Comparison of ENCODE assay signal across 6 cellular contexts in the genomic region with DNA sequence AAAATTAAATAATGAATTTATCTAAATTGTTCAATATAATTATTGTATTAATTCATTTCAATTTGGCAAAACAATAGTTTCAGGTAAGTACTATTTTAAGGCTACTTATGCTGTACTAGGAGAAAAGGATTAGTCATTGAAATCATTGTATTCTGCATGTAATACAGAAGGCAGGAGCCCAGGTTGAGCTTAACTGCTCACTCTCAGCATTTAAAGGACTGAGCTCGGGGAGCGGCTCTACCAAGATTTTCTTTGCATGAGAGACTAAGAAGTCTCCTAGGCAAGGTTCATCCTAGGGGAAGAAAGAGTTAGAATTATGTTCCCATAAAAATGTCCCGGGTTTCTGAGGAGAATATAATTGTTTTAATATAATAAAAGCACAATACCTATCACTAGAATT.
"Had no signal": no experiment of that assay in that cellular context is flagged by ENCODE, and none has a peak within 500 bp of the region (broad histone marks: within the 10 kb centered on the region; RNA-seq: fewer than 3 reads in every experiment).

No MANE protein-coding gene starts in this region.

- H3K27ac ChIP-seq: HL-60 had no signal

- ATAC-seq: HepG2, K562 had no signal

- H3K4me3 ChIP-seq: K562 had no signal

- DNase-seq: IMR-90, KBM-7, KG1 had no signal
